Comparison of ENCODE assay signal across 8 cellular contexts in the genomic region with DNA sequence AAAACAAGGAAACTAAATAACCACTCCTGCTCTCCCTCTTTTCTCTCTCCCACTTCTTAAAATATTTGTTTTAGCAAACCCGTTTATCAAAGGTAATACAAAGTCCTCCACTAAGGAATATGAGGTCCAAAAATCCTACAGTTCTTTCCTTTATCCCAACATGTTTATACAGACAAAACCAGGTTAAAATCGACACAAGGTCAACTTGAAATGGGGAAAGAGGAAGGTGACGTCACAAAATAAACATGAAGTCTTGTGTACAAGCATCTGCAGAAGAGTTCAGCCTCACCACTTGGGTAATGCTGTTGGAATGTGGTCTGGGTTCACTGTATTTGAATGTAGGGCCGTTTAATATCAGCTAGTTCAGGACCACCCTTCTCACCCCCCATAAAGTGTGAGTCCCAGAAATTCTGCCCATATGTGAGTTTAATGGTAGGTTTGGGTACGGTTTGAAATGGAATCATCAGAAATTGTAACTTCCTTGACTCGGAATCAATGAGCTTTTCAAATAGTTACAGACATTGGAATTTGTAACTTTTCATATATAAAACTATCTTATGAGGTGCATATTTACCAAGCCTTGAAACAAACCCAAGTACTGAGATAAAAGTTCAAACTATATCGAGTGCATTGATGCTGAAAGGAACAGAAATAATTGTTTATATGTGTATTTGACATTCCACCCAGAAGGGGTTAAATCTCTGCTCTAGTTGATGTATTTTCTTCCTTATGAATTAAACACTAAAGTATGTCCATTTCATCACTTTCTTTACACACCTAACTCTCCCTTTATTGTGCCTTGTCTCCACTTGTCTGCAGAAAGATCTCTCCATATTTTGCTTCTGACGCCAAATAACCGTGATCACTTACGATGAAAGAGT.
DNase-seq lines count a peak whose midpoint lies in the region; ATAC-seq, FAIRE-seq and TF ChIP-seq lines count a peak whose summit lies in the region.

No MANE protein-coding gene starts in this region.

- H2AFZ ChIP-seq in ACC112 (ENCODE audit: low read length, unreplicated experiment) (peak overlapping the region; percentile 17), IMR-90 (replicated peaks; ENCODE audit: low read length, poor library complexity) (no peak overlapping the region)

- H3K9me3 ChIP-seq in IMR-90 (ENCODE audit: control insufficient read depth, insufficient read depth, low read length) (no peaks in the 10 kb centered on the region), right lobe of liver (no peaks in the 10 kb centered on the region)

- TF ChIP-seq POLR2A in IMR-90 (IDR thresholded peaks at IDR 0.05; ENCODE audit: low read depth, low read length) (no peak), right lobe of liver (IDR thresholded peaks at IDR 0.05) (peak; percentile 19), GM18505 (IDR thresholded peaks at IDR 0.05; ENCODE audit: borderline replicate concordance, extremely low read depth, insufficient read depth, insufficient read length) (no peak), lower leg skin (IDR thresholded peaks at IDR 0.05) (no peak)

- DNase-seq in IMR-90, result peak; percentile 97
- peak; percentile 99 for DNase-seq in bronchial epithelial cell (ENCODE audit: low read depth)
- peak in 2 of 3 donors; percentile 15 to 62 for DNase-seq in right lobe of liver
- no peak for DNase-seq in lower leg skin (ENCODE audit: low spot score in 2 of 2)
- no peak for DNase-seq in Ammon's horn (ENCODE audit: low spot score)

- CTCF ChIA-PET in IMR-90 (lab: Yijun Ruan, JAX), result interaction anchor here (1.1 to 1.2 kb wide), 2 partner anchors 19 to 416 kb away, joined by 3 read pairs; no protein-coding TSS in a partner anchor

- peaks cover 7% of the 10 kb centered on the region for H3K9me1 ChIP-seq in IMR-90 (ENCODE audit: insufficient read depth, low read length)

- peak overlapping the region; percentile 81; the same call in 1 of the 2 replicates for H2AK5ac ChIP-seq in IMR-90 (ENCODE audit: low read depth, low read length)

- peak overlapping the region; percentile 99 for H2BK20ac ChIP-seq in IMR-90 (ENCODE audit: low read depth, low read length)

- BruUV-seq in IMR-90 (replicated peaks; lab: Mats Ljungman, UMichigan), result no TSS peak

- in situ Hi-C loops in IMR-90 (cut with MboI; ENCODE audit: low sequenced_read_pairs), result loop anchor here (10.0 kb wide), 1 partner anchor 108 kb away; no protein-coding TSS in a partner anchor

- no peak for TF ChIP-seq RAD21 in IMR-90 (IDR thresholded peaks at IDR 0.05; ENCODE audit: low read length)

- intact Hi-C loops in IMR-90 (cut with micrococcal nuclease), result loop anchor here (1.0 to 10.0 kb wide), 5 partner anchors 106 to 530 kb away; a partner anchor contains a TSS
- intact Hi-C loops in right lobe of liver (cut with DNase I), result no loop called here
- intact Hi-C loops in lower leg skin (cut with DNase I; ENCODE audit: low total_unique reads), result no loop called here

- peak overlapping the region; percentile 53 for H2AK9ac ChIP-seq in IMR-90 (replicated peaks; ENCODE audit: low read depth, low read length, poor library complexity)

- H3K79me2 ChIP-seq in ACC112 (ENCODE audit: control insufficient read depth, insufficient read depth, low read length, unreplicated experiment), result no peaks in the 10 kb centered on the region

- peak overlapping the region; percentile 98; the same call in 1 of the 2 replicates for H3K14ac ChIP-seq in IMR-90 (replicated peaks; ENCODE audit: low read depth, low read length)

- H3K56ac ChIP-seq in IMR-90 (ENCODE audit: extremely low read depth, insufficient read depth, low read length), result peak overlapping the region; percentile 93

- peak; percentile 58 for FAIRE-seq in bronchial epithelial cell (lab: Jason Lieb, UNC)

- H4K8ac ChIP-seq in IMR-90 (ENCODE audit: low read depth in 2 of 2, low read length in 2 of 2), result peak overlapping the region; percentile 26 to 97

- POLR2A ChIA-PET in IMR-90 (lab: Charles Lee; ENCODE audit: unreplicated experiment), result interaction anchor here (0.6 to 1.5 kb wide), 10 partner anchors 15 to 128 kb away, joined by 3 to 7 read pairs (median 3); no protein-coding TSS in a partner anchor

- H3K4me2 ChIP-seq in IMR-90 (ENCODE audit: low read depth, low read length), result peak overlapping the region; percentile 56; the same call in 1 of the 2 replicates

- ATAC-seq in IMR-90 (ENCODE audit: low read depth) (peak; percentile 65), right lobe of liver (peak; percentile 79 to 89 (median 88)), GM18505 (IDR thresholded peaks at IDR 0.05; ENCODE audit: unreplicated experiment) (no peak), GM21390 (IDR thresholded peaks at IDR 0.05; ENCODE audit: unreplicated experiment) (no peak)

- TF ChIP-seq CTCF in IMR-90 (conservative IDR thresholded peaks at IDR 0.05; ENCODE audit: low read depth, low read length) (no peak), bronchial epithelial cell (IDR thresholded peaks at IDR 0.05; ENCODE audit: insufficient read depth, low read length, severe bottlenecking) (peak; percentile 8), right lobe of liver (IDR thresholded peaks at IDR 0.05) (no peak), lower leg skin (IDR thresholded peaks at IDR 0.05) (peak in 1 of 3 donors; percentile 64)

- peak overlapping the region; percentile 55 for H2BK15ac ChIP-seq in IMR-90 (ENCODE audit: low read depth, low read length)

- no peak overlapping the region; the same call in 1 of the 2 replicates for H3K9ac ChIP-seq in IMR-90 (ENCODE audit: low read depth, low read length)

- peaks cover 3 to 38% of the 10 kb centered on the region in 2 experiments; a peak in 3 of 4 replicates for H3K79me1 ChIP-seq in IMR-90 (ENCODE audit: low read depth in 1 of 2, low read length in 2 of 2)

- no CpG with 5 or more reads among the region's 10 CpGs for WGBS in IMR-90 (ENCODE audit: extremely low coverage in 2 of 2, insufficient read length in 1 of 2), 2 experiments
- WGBS in right lobe of liver (ENCODE audit: insufficient coverage, low coverage, low lambda C conversion rate, missing lambda C conversion rate), result 31% methylated on average over 10 of the region's 10 CpGs
- 65 to 73% methylated on average over 10 of the region's 10 CpGs for WGBS in lower leg skin, 2 donors

- dilution Hi-C loops in IMR-90 (cut with HindIII; ENCODE audit: low sequenced_read_pairs, unreplicated experiment), result no loop called here

- H3K4me1 ChIP-seq in ACC112 (ENCODE audit: control insufficient read depth, insufficient read depth, low read length, unreplicated experiment) (peaks cover 61% of the 10 kb centered on the region), IMR-90 (ENCODE audit: control insufficient read depth, insufficient read depth, low read length) (peaks cover 27% of the 10 kb centered on the region), right lobe of liver (peaks cover 0 to 42% (median 7%) of the 10 kb centered on the region in 4 donors)

- H3K23ac ChIP-seq in IMR-90 (ENCODE audit: low read depth, low read length), result peak overlapping the region; percentile 59; the same call in 1 of the 2 replicates

- H3K18ac ChIP-seq in IMR-90 (ENCODE audit: low read depth, low read length), result peak overlapping the region; percentile 98

- H4K91ac ChIP-seq in IMR-90 (ENCODE audit: insufficient read depth, low read depth, low read length), result peak overlapping the region; percentile 97

- H3K27ac ChIP-seq in ACC112 (ENCODE audit: low read depth, low read length) (peak overlapping the region; percentile 91), IMR-90 (ENCODE audit: insufficient read depth, low read length) (peak overlapping the region; percentile 93; the same call in 1 of the 2 replicates), right lobe of liver (peak overlapping the region; percentile 58 to 86 (median 78))

- peak overlapping the region; percentile 99 for H3K4ac ChIP-seq in IMR-90 (ENCODE audit: low read depth, low read length)

- H3K27me3 ChIP-seq in ACC112 (ENCODE audit: insufficient read depth, low read length) (no peaks in the 10 kb centered on the region), IMR-90 (ENCODE audit: control insufficient read depth, insufficient read depth, low read length) (no peaks in the 10 kb centered on the region), bronchial epithelial cell (ENCODE audit: control insufficient read depth, insufficient read depth, low read length) (no peaks in the 10 kb centered on the region), right lobe of liver (no peaks in the 10 kb centered on the region)

- H3K4me3 ChIP-seq in ACC112 (ENCODE audit: low read depth, low read length) (peak overlapping the region; percentile 12; the same call in 1 of the 2 replicates), IMR-90 (ENCODE audit: insufficient read depth, low read depth, low read length) (no peak overlapping the region), bronchial epithelial cell (ENCODE audit: low read depth, low read length) (no peak overlapping the region), right lobe of liver (peak overlapping the region in 1 of 3 donors; percentile 1), lower leg skin (ENCODE audit: low read depth, poor library complexity, severe bottlenecking) (no peak overlapping the region)

- peak overlapping the region; percentile 100 for H2BK5ac ChIP-seq in IMR-90 (ENCODE audit: low read depth, low read length, poor library complexity, severe bottlenecking)

- no peaks in the 10 kb centered on the region for H4K20me1 ChIP-seq in IMR-90 (ENCODE audit: insufficient read depth, low read length)

- peak overlapping the region; percentile 88 for H4K5ac ChIP-seq in IMR-90 (ENCODE audit: low read depth, low read length)

- H3K36me3 ChIP-seq in ACC112 (ENCODE audit: insufficient read depth, low read length) (no peaks in the 10 kb centered on the region), IMR-90 (ENCODE audit: control insufficient read depth, insufficient read depth, low read length) (no peaks in the 10 kb centered on the region), bronchial epithelial cell (ENCODE audit: control insufficient read depth, insufficient read depth, low read length) (no peaks in the 10 kb centered on the region), right lobe of liver (no peaks in the 10 kb centered on the region)

- H2BK120ac ChIP-seq in IMR-90 (ENCODE audit: low read depth, low read length), result peak overlapping the region; percentile 99

TF ChIP-seq in IMR-90, 13 proteins besides CTCF, POLR2A, EP300 and RAD21:
- peak; percentile 78 for TF ChIP-seq FOS (IDR thresholded peaks at IDR 0.05; ENCODE audit: low read depth, low read length)
- TF ChIP-seq RFX5 (IDR thresholded peaks at IDR 0.05; ENCODE audit: low read depth, low read length), result no peak
- TF ChIP-seq CEBPB (IDR thresholded peaks at IDR 0.05; ENCODE audit: low read depth, low read length), result peak; percentile 83
- TF ChIP-seq BHLHE40 (IDR thresholded peaks at IDR 0.05; ENCODE audit: low read depth, low read length), result 0 out of 2 replicates have a peak, but pooled peaks have one; percentile 10

Comparison
In these comparisons a context has a peak if more than half of its experiments do, and no peak if none do; other contexts are left out.
1. ATAC-seq: peak in IMR-90 (single experiment) and right lobe of liver (4 of 4); none in GM18505 (single experiment) and GM21390 (single experiment).
2. DNase-seq: peak in IMR-90 (single experiment), bronchial epithelial cell (single experiment) and right lobe of liver (2 of 3); none in lower leg skin (0 of 2) and Ammon's horn (single experiment).
3. Peak in every context shown above with its lines, with median percentiles within 50 percentile points of each other: H3K27ac ChIP-seq.